1 cellular context compared by ENCODE assay signal in the genomic region with DNA sequence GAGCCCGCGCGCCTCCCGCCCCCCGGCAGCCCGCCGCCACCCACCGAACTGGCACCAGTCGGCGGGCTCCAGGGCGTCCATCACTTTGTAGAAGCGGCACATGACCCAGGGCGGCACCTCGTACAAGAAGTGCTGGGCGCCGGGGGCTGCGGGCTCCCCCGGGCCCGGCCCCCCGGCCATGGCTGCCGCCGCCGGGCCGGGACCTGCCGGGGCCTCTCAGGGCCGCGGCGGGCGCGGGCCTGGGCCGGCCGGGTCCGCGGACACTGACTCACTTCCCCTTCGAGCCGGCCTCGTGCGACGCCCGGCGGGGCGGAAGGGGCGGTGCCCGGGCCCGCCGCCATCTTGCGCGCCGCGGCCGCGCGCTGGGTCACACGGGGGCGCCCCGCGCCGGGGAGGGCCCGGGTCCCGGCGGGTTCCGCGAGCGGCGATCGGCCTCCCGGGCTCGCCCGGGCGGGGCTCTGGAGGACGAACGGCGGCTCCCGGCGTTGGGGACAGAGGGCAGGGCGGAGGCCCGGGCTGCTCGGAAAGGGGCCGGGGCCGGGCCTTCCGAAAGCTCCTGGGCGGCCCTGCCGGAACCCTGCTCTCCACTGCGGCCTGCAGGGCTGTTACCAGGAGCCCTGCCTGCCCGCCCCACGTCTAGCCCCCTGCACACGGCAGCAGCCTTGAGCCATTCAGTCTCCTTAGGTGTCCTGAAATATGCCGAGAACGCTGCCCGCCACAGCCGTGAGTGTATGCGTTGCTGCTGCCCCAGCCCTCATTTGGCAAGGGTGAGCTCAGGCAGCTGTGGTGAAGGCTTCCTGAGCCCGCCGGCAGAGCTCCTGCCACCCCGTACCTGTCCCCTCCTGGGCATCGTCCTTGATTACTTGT.
TF ChIP-seq lines count a peak whose summit lies in the region.

Gene IRAK1 (minus strand): TSS at position 270 of the 867 bp plus-strand sequence. CDS start 90 bp downstream, at position 180.

TF ChIP-seq in K562, 482 proteins besides CTCF, POLR2A, EP300 and RAD21 (continued from another document and continues in another):
- TF ChIP-seq, protein P1, sequence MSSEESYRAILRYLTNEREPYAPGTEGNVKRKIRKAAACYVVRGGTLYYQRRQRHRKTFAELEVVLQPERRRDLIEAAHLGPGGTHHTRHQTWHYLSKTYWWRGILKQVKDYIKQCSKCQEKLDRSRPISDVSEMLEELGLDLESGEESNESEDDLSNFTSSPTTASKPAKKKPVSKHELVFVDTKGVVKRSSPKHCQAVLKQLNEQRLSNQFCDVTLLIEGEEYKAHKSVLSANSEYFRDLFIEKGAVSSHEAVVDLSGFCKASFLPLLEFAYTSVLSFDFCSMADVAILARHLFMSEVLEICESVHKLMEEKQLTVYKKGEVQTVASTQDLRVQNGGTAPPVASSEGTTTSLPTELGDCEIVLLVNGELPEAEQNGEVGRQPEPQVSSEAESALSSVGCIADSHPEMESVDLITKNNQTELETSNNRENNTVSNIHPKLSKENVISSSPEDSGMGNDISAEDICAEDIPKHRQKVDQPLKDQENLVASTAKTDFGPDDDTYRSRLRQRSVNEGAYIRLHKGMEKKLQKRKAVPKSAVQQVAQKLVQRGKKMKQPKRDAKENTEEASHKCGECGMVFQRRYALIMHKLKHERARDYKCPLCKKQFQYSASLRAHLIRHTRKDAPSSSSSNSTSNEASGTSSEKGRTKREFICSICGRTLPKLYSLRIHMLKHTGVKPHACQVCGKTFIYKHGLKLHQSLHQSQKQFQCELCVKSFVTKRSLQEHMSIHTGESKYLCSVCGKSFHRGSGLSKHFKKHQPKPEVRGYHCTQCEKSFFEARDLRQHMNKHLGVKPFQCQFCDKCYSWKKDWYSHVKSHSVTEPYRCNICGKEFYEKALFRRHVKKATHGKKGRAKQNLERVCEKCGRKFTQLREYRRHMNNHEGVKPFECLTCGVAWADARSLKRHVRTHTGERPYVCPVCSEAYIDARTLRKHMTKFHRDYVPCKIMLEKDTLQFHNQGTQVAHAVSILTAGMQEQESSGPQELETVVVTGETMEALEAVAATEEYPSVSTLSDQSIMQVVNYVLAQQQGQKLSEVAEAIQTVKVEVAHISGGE (CRISPR knock-in tag; IDR thresholded peaks at IDR 0.05): peak in 1 of 3 experiments; percentile 85; a peak in 2 of 6 replicates
- TF ChIP-seq PATZ1 (CRISPR knock-in tag; IDR thresholded peaks at IDR 0.05; ENCODE audit: borderline replicate concordance): no peak
- no peak for TF ChIP-seq TFE3 (CRISPR knock-in tag; IDR thresholded peaks at IDR 0.05)
- no peak for TF ChIP-seq E2F3 (CRISPR knock-in tag; IDR thresholded peaks at IDR 0.05)
- TF ChIP-seq IRF2 (CRISPR knock-in tag; IDR thresholded peaks at IDR 0.05): no peak
- TF ChIP-seq POLR2H (tag; IDR thresholded peaks at IDR 0.05; ENCODE audit: low read depth): peak; percentile 52; the same call in 1 of the 2 replicates
- peak; percentile 28 for TF ChIP-seq SMAD1 (IDR thresholded peaks at IDR 0.05; ENCODE audit: low read depth, low read length, partially characterized antibody)
- no peak for TF ChIP-seq MBD2 (IDR thresholded peaks at IDR 0.05; ENCODE audit: borderline replicate concordance, low read depth)
- TF ChIP-seq ZNF592 (IDR thresholded peaks at IDR 0.05): 0 out of 2 replicates have a peak, but pooled peaks have one; percentile 22
- no peak for TF ChIP-seq ZNF311 (CRISPR knock-in tag; IDR thresholded peaks at IDR 0.05)
- peak; percentile 58; the same call in 1 of the 2 replicates for TF ChIP-seq REST (CRISPR knock-in tag; IDR thresholded peaks at IDR 0.05; ENCODE audit: low read depth)
- TF ChIP-seq TBL1XR1 (IDR thresholded peaks at IDR 0.05; ENCODE audit: low read length in 2 of 2): no peak
- no peak for TF ChIP-seq NR0B1 (IDR thresholded peaks at IDR 0.05; ENCODE audit: partially characterized antibody)
- TF ChIP-seq RBBP5 (IDR thresholded peaks at IDR 0.05; ENCODE audit: borderline replicate concordance, insufficient read depth, low read length, poor library complexity, severe bottlenecking): peak; percentile 79
- TF ChIP-seq, protein P2, sequence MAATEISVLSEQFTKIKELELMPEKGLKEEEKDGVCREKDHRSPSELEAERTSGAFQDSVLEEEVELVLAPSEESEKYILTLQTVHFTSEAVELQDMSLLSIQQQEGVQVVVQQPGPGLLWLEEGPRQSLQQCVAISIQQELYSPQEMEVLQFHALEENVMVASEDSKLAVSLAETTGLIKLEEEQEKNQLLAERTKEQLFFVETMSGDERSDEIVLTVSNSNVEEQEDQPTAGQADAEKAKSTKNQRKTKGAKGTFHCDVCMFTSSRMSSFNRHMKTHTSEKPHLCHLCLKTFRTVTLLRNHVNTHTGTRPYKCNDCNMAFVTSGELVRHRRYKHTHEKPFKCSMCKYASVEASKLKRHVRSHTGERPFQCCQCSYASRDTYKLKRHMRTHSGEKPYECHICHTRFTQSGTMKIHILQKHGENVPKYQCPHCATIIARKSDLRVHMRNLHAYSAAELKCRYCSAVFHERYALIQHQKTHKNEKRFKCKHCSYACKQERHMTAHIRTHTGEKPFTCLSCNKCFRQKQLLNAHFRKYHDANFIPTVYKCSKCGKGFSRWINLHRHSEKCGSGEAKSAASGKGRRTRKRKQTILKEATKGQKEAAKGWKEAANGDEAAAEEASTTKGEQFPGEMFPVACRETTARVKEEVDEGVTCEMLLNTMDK (IDR thresholded peaks at IDR 0.05; ENCODE audit: borderline replicate concordance, insufficient read depth, low read depth, low read length, poor library complexity, severe bottlenecking): peak; percentile 45
- TF ChIP-seq DACH1 (IDR thresholded peaks at IDR 0.05; ENCODE audit: partially characterized antibody): no peak
- TF ChIP-seq UBTF (IDR thresholded peaks at IDR 0.05; ENCODE audit: borderline replicate concordance in 1 of 2, low read depth in 2 of 2, low read length in 2 of 2): peak in 1 of 2 experiments; percentile 31; a peak in 2 of 4 replicates
- TF ChIP-seq, protein P3, sequence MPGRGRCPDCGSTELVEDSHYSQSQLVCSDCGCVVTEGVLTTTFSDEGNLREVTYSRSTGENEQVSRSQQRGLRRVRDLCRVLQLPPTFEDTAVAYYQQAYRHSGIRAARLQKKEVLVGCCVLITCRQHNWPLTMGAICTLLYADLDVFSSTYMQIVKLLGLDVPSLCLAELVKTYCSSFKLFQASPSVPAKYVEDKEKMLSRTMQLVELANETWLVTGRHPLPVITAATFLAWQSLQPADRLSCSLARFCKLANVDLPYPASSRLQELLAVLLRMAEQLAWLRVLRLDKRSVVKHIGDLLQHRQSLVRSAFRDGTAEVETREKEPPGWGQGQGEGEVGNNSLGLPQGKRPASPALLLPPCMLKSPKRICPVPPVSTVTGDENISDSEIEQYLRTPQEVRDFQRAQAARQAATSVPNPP (IDR thresholded peaks at IDR 0.05; ENCODE audit: borderline replicate concordance, insufficient read depth, insufficient read length): no peak
- no peak for TF ChIP-seq ZNF436 (CRISPR knock-in tag; IDR thresholded peaks at IDR 0.05)
- no peak for TF ChIP-seq ZNF57 (CRISPR knock-in tag; IDR thresholded peaks at IDR 0.05)
- no peak for TF ChIP-seq NR3C1 (CRISPR knock-in tag; IDR thresholded peaks at IDR 0.05)
- TF ChIP-seq GATAD2B (IDR thresholded peaks at IDR 0.05; ENCODE audit: borderline replicate concordance): peak; percentile 54; the same call in 1 of the 2 replicates
- TF ChIP-seq CBX3 (IDR thresholded peaks at IDR 0.05; ENCODE audit: borderline replicate concordance in 1 of 2, low read length in 2 of 2): no peak
